9 cellular contexts compared by ENCODE assay signal in the genomic region with DNA sequence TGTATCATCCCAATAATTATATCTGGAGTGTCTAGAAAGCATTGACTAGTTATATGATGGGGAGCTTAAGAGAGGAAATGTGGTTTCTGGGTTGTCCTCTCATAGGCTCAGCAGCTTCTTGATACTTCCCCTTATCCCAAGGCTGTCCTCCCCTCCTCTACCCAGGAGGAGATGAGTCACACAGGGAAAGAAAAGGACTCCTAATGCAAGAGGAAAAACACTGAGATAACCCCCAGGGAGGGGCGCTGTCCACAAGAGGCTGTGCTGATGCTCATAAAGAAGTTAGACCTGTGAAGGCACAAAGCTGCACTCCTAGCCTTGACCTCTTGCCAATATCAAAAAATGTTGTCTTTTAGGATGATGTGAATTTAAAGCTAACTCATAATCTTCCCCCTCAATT. TPM values are rescaled to one million over a fixed set of nuclear protein-coding genes. Genes with fewer than 3 reads are reported as not detected.
DNase-seq lines count a peak whose midpoint lies in the region; ATAC-seq and TF ChIP-seq lines count a peak whose summit lies in the region.
"Had no signal": no experiment of that assay in that cellular context is flagged by ENCODE, and none has a peak within 500 bp of the region (broad histone marks: within the 10 kb centered on the region; RNA-seq: fewer than 3 reads in every experiment).

No MANE protein-coding gene starts in this region.

- CTCF ChIA-PET in activated naive CD4-positive, alpha-beta T cell treated with anti-CD3 and anti-CD28 coated beads for 36 hours (lab: Charles Lee), result interaction anchor here (0.5 to 1.4 kb wide), 2 partner anchors 11 to 326 kb away, joined by 3 to 4 read pairs; no protein-coding TSS in a partner anchor
- CTCF ChIA-PET in Panc1 (lab: Charles Lee), result no interaction called here

- H3K27me3 ChIP-seq in Panc1 (ENCODE audit: control insufficient read depth, insufficient read depth, low read length) (no peaks in the 10 kb centered on the region), testis (no peaks in the 10 kb centered on the region)

- no peaks in the 10 kb centered on the region for H3K9me3 Mint-ChIP-seq in activated naive CD4-positive, alpha-beta T cell treated with anti-CD3 and anti-CD28 coated beads for 36 hours
- H3K9me3 Mint-ChIP-seq in activated naive CD4-positive, alpha-beta T cell treated with anti-CD3 and anti-CD28 coated beads, Interleukin-2, amount 50 U/mL, for 72 hours, result no peaks in the 10 kb centered on the region
- H3K9me3 Mint-ChIP-seq: CD4-positive, CD25-positive, alpha-beta regulatory T cell had no signal

- H3K27me3 Mint-ChIP-seq in activated naive CD4-positive, alpha-beta T cell treated with anti-CD3 and anti-CD28 coated beads for 36 hours (ENCODE audit: low read depth), result peaks cover 4% of the 10 kb centered on the region

- H3K4me1 ChIP-seq in Panc1 (ENCODE audit: control insufficient read depth, insufficient read depth, low read length), result no peaks in the 10 kb centered on the region
- H3K4me1 ChIP-seq in testis, result peaks cover 9% of the 10 kb centered on the region

- no peak for ATAC-seq in activated naive CD4-positive, alpha-beta T cell treated with anti-CD3 and anti-CD28 coated beads, Interleukin-2, amount 50 U/mL, for 72 hours
- 0 out of 2 replicates have a peak, but pooled peaks have one; percentile 50 for ATAC-seq in Panc1

- no peaks in the 10 kb centered on the region for H3K36me3 Mint-ChIP-seq in activated naive CD4-positive, alpha-beta T cell treated with anti-CD3 and anti-CD28 coated beads for 36 hours (ENCODE audit: low read depth)
- no peaks in the 10 kb centered on the region for H3K36me3 Mint-ChIP-seq in activated naive CD4-positive, alpha-beta T cell treated with anti-CD3 and anti-CD28 coated beads, Interleukin-2, amount 50 U/mL, for 72 hours
- H3K36me3 Mint-ChIP-seq: CD4-positive, CD25-positive, alpha-beta regulatory T cell had no signal

- POLR2A ChIA-PET in Panc1 (lab: Charles Lee), result no interaction called here

- H3K9me3 ChIP-seq in Panc1 (ENCODE audit: control insufficient read depth, insufficient read depth, low read depth, low read length) (no peaks in the 10 kb centered on the region), testis (no peaks in the 10 kb centered on the region)

- in situ Hi-C loops in Panc1 (cut with HindIII; ENCODE audit: low pct_unique_long_range_greater_than_20kb, low sequenced_read_pairs), result no loop called here

- H3K27ac ChIP-seq in Panc1 (ENCODE audit: low read length) (no peak overlapping the region), testis (no peak overlapping the region)

- H3K4me1 Mint-ChIP-seq in activated naive CD4-positive, alpha-beta T cell treated with anti-CD3 and anti-CD28 coated beads for 36 hours (ENCODE audit: low read depth), result peaks cover 4% of the 10 kb centered on the region

- BruUV-seq in Panc1 (replicated peaks; lab: Mats Ljungman, UMichigan), result no TSS peak

- no peak overlapping the region for H3K27ac Mint-ChIP-seq in activated naive CD4-positive, alpha-beta T cell treated with anti-CD3 and anti-CD28 coated beads for 36 hours
- no peak overlapping the region for H3K27ac Mint-ChIP-seq in activated naive CD4-positive, alpha-beta T cell treated with anti-CD3 and anti-CD28 coated beads, Interleukin-2, amount 50 U/mL, for 72 hours
- H3K27ac Mint-ChIP-seq: CD4-positive, CD25-positive, alpha-beta regulatory T cell had no signal

- peak; percentile 26; the same call in 1 of the 2 replicates for TF ChIP-seq CTCF in Panc1 (IDR thresholded peaks at IDR 0.05)
- peak; percentile 25 for TF ChIP-seq CTCF in fibroblast of mammary gland (conservative IDR thresholded peaks at IDR 0.05; ENCODE audit: control insufficient read depth, insufficient read depth, low read depth, low read length)
- no peak for TF ChIP-seq CTCF in testis (IDR thresholded peaks at IDR 0.05)

- H3K36me3 ChIP-seq in Panc1 (ENCODE audit: control insufficient read depth, insufficient read depth, low read length) (no peaks in the 10 kb centered on the region), testis (ENCODE audit: low read depth, missing control alignments) (no peaks in the 10 kb centered on the region)

- intact Hi-C loops in activated naive CD4-positive, alpha-beta T cell treated with anti-CD3 and anti-CD28 coated beads for 36 hours (cut with micrococcal nuclease), result no loop called here
- intact Hi-C loops in Panc1 (cut with micrococcal nuclease; ENCODE audit: unreplicated experiment) (no loop called here), testis (cut with DNase I; ENCODE audit: low total_unique reads) (no loop called here)

- WGBS in testis, 2 donors, result 64 to 86% methylated on average over 1 of the region's 1 CpG

- H3K4me3 ChIP-seq in Panc1 (ENCODE audit: low read depth in 2 of 2, low read length in 2 of 2), result no peak overlapping the region
- no peak overlapping the region for H3K4me3 ChIP-seq in fibroblast of mammary gland (ENCODE audit: control insufficient read depth, low read depth, low read length)
- no peak overlapping the region for H3K4me3 ChIP-seq in testis

- DNase-seq in activated naive CD4-positive, alpha-beta T cell treated with anti-CD3 and anti-CD28 coated beads for 36 hours, result peak; percentile 17
- DNase-seq in activated naive CD4-positive, alpha-beta T cell treated with anti-CD3 and anti-CD28 coated beads, Interleukin-2, amount 50 U/mL, for 72 hours (ENCODE audit: low spot score in 2 of 2), result no peak
- DNase-seq in Panc1 (ENCODE audit: low read depth, low spot score), result no peak
- DNase-seq in fibroblast of mammary gland (ENCODE audit: low read depth), result peak; percentile 86
- peak; percentile 58 for DNase-seq in testis
- DNase-seq in ureter (ENCODE audit: low spot score), result no peak
- DNase-seq in NCI-H1694 treated with DMSO at 0.1 percent for 48 hours (lab: John Stamatoyannopoulos, UW), result no peak
- no peak for DNase-seq in activated naive CD4-positive, alpha-beta T cell treated with Interleukin-2 at 50 U/mL for 16 hours
- DNase-seq: CD4-positive, CD25-positive, alpha-beta regulatory T cell had no signal

- no peak overlapping the region for H3K4me3 Mint-ChIP-seq in activated naive CD4-positive, alpha-beta T cell treated with anti-CD3 and anti-CD28 coated beads for 36 hours
- H3K4me3 Mint-ChIP-seq: CD4-positive, CD25-positive, alpha-beta regulatory T cell had no signal

- no peak for TF ChIP-seq POLR2A in testis (IDR thresholded peaks at IDR 0.05)

RNA-seq across cellular contexts. Expression of a gene that starts 28.8 kb away (rescaled TPM):
- total RNA-seq in activated naive CD4-positive, alpha-beta T cell treated with anti-CD3 and anti-CD28 coated beads for 36 hours, result 10 to 100 TPM; 13.5 to 13.9 TPM
- 10 to 100 TPM; 10.7 to 12.8 TPM for total RNA-seq in activated naive CD4-positive, alpha-beta T cell treated with anti-CD3 and anti-CD28 coated beads, Interleukin-2, amount 50 U/mL, for 72 hours
- total RNA-seq in Panc1 (2021; ENCODE audit: unreplicated experiment) (75.2 TPM), testis (100 to 1,000 TPM; 128 to 138 TPM), ureter (54.5 TPM)
- 89.3 TPM for polyA plus RNA-seq in Panc1 (2012; ENCODE audit: insufficient read length)
- 303 TPM for polyA plus RNA-seq in testis (ENCODE audit: insufficient read depth, low read depth, low replicate concordance)

Comparison
In these comparisons a context has a peak if more than half of its experiments do, and no peak if none do; other contexts are left out.
1. DNase-seq: peak in activated naive CD4-positive, alpha-beta T cell treated with anti-CD3 and anti-CD28 coated beads for 36 hours (single experiment), fibroblast of mammary gland (single experiment) and testis (single experiment); none in activated naive CD4-positive, alpha-beta T cell treated with anti-CD3 and anti-CD28 coated beads, Interleukin-2, amount 50 U/mL, for 72 hours (0 of 2), Panc1 (single experiment), ureter (single experiment), NCI-H1694 treated with DMSO at 0.1 percent for 48 hours (single experiment) and activated naive CD4-positive, alpha-beta T cell treated with Interleukin-2 at 50 U/mL for 16 hours (single experiment).
2. CTCF ChIP-seq: peak in Panc1 (single experiment) and fibroblast of mammary gland (single experiment); none in testis (0 of 3).